In genomic region chr2:180101846-180102245, GRCh38 we compare ENCODE assay signal across 22 cellular contexts.
"Had no signal": no experiment of that assay in that cellular context is flagged by ENCODE, and none has a peak within 500 bp of the region (broad histone marks: within the 10 kb centered on the region; RNA-seq: fewer than 3 reads in every experiment).

No MANE protein-coding gene starts in this region.

- H3K4me1 ChIP-seq: gastrocnemius medialis, prostate gland, right atrium auricular region, stomach, tibial nerve, upper lobe of left lung had no signal

- DNase-seq: cortex of kidney; gastrocnemius medialis; head of caudate nucleus; kidney; natural killer cell; stimulated activated CD4-positive, alpha-beta T cell treated with anti-CD3 and anti-CD28 coated beads, Interleukin-2, amount 100 ng/mL, for 24 hours; stimulated activated CD4-positive, alpha-beta T cell treated with anti-CD3 and anti-CD28 coated beads, Interleukin-4, amount 100 ng/mL, for 24 hours; stimulated activated naive CD4-positive, alpha-beta T cell treated with Interleukin-2 at 50 U/mL for 16 hours; stomach; substantia nigra; upper lobe of left lung had no signal

- H3K4me3 Mint-ChIP-seq: memory B cell; natural killer cell; stimulated activated effector memory CD8-positive, alpha-beta T cell treated with anti-CD3 and anti-CD28 coated beads, Interleukin-12 subunit alpha, Interleukin-12 subunit beta, amount 100 ng/mL, for 72 hours had no signal

- H3K79me2 ChIP-seq: hepatocyte had no signal

- H3K36me3 Mint-ChIP-seq: memory B cell; natural killer cell; stimulated activated effector memory CD8-positive, alpha-beta T cell treated with anti-CD3 and anti-CD28 coated beads, Interleukin-12 subunit alpha, Interleukin-12 subunit beta, amount 100 ng/mL, for 72 hours had no signal

- H3K36me3 ChIP-seq: gastrocnemius medialis, neutrophil, prostate gland, right atrium auricular region, stomach, thoracic aorta, tibial nerve, upper lobe of left lung had no signal

- H3K27ac Mint-ChIP-seq: memory B cell; natural killer cell; stimulated activated effector memory CD8-positive, alpha-beta T cell treated with anti-CD3 and anti-CD28 coated beads, Interleukin-12 subunit alpha, Interleukin-12 subunit beta, amount 100 ng/mL, for 72 hours had no signal

- ATAC-seq: gastrocnemius medialis; left lobe of liver; natural killer cell; sciatic nerve; stimulated activated effector memory CD8-positive, alpha-beta T cell treated with anti-CD3 and anti-CD28 coated beads, Interleukin-12 subunit alpha, Interleukin-12 subunit beta, amount 100 ng/mL, for 72 hours had no signal

- H3K4me3 ChIP-seq: gastrocnemius medialis, hepatocyte, lung, prostate gland, right atrium auricular region, stomach, thoracic aorta, tibial nerve, upper lobe of left lung had no signal

- H3K9me3 Mint-ChIP-seq: memory B cell; natural killer cell; stimulated activated effector memory CD8-positive, alpha-beta T cell treated with anti-CD3 and anti-CD28 coated beads, Interleukin-12 subunit alpha, Interleukin-12 subunit beta, amount 100 ng/mL, for 72 hours had no signal

- H3K27ac ChIP-seq: gastrocnemius medialis, hepatocyte, neutrophil, prostate gland, right atrium auricular region, stomach, thoracic aorta, tibial nerve, upper lobe of left lung had no signal

- H3K4me2 ChIP-seq: hepatocyte had no signal

- H3K9me3 ChIP-seq: gastrocnemius medialis, neutrophil, prostate gland, right atrium auricular region, stomach, thoracic aorta, tibial nerve, upper lobe of left lung had no signal

- H3K4me1 Mint-ChIP-seq: memory B cell; natural killer cell; stimulated activated effector memory CD8-positive, alpha-beta T cell treated with anti-CD3 and anti-CD28 coated beads, Interleukin-12 subunit alpha, Interleukin-12 subunit beta, amount 100 ng/mL, for 72 hours had no signal

- H2AFZ ChIP-seq: hepatocyte had no signal

- H3K27me3 ChIP-seq: gastrocnemius medialis, hepatocyte, neutrophil, right atrium auricular region, stomach, tibial nerve, upper lobe of left lung had no signal
